ENCODE assay signal across 8 cellular contexts in the genomic region with DNA sequence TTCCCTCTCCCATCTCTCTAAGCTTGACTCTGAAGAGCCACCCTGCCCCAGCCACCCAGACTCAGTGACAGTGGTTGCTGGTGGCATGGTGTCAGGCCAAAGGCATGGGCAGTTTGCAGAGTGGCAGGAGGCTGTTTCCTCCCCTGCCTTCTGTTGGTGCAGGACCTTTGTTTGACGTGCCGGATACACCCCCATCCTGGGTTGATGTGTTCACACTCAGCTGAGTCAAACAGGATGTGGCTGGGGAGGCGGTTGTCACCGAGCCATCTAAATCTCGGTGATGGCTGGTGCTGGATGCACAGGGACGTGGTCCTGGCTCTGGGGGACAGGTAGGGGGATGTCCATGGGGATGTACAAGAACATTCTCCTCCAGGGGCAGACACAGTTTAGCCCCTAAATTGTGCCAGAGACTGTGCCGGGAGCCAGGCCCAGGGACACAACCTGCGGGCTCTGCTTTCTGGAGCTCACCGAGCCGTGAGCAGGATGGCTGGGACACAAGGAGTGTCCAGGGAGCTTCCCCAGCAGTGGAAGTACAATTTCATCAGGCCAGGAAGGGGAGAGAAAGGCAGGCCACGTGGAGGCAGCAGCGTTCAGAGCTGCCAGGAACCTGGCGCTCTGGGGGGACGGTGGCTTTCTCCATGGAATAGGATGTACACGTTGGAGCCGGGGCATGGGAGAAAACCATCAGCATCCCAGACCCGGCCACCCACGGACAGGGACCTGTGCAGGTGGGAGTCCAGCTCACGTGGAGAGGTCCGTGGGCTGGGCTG.
DNase-seq lines count a peak whose midpoint lies in the region; ATAC-seq and TF ChIP-seq lines count a peak whose summit lies in the region.

No MANE protein-coding gene starts in this region.

- peak; percentile 47 to 96 (median 72) for DNase-seq in T-helper 2 cell
- peak; percentile 67 to 91 for DNase-seq in ascending aorta (ENCODE audit: low spot score in 2 of 2)
- DNase-seq in lung (ENCODE audit: low spot score) = peak; percentile 64
- peak; percentile 65 to 77 for DNase-seq in stimulated activated CD8-positive, alpha-beta memory T cell treated with anti-CD3 and anti-CD28 coated beads, Interleukin-4, amount 100 ng/mL, for 4 hours (ENCODE audit: low read depth in 2 of 2, low spot score in 1 of 2)
- DNase-seq in LoVo (ENCODE audit: low spot score) = no peak
- DNase-seq in DMS79 treated with DMSO at 0.1 percent for 48 hours (lab: John Stamatoyannopoulos, UW) = no peak

- H3K9me3 ChIP-seq in ascending aorta = no peaks in the 10 kb centered on the region
- no peaks in the 10 kb centered on the region for H3K9me3 ChIP-seq in lung (ENCODE audit: control insufficient read depth in 2 of 2, insufficient read depth in 1 of 2, low read length in 1 of 2)

- H3K27ac ChIP-seq in ascending aorta (peak overlapping the region; percentile 88 to 91), lung (ENCODE audit: low read depth in 1 of 2, low read length in 1 of 2) (peak overlapping the region in 1 of 2 donors; percentile 72)

- TF ChIP-seq CTCF in ascending aorta (IDR thresholded peaks at IDR 0.05) = no peak
- TF ChIP-seq CTCF in lung (IDR thresholded peaks at IDR 0.05; ENCODE audit: control extremely low read depth, extremely low read depth) = no peak

- H3K36me3 ChIP-seq in ascending aorta = peaks cover 9 to 10% of the 10 kb centered on the region in 2 donors
- peaks cover 0 to 21% of the 10 kb centered on the region in 2 donors for H3K36me3 ChIP-seq in lung (ENCODE audit: control insufficient read depth in 2 of 2, insufficient read depth in 2 of 2, low read length in 2 of 2)

- ATAC-seq in GM18498 (IDR thresholded peaks at IDR 0.05; ENCODE audit: unreplicated experiment) (peak; percentile 83), HG03060 (IDR thresholded peaks at IDR 0.05; ENCODE audit: low read depth, unreplicated experiment) (peak; percentile 54), lung (ENCODE audit: insufficient read depth, low FRiP score) (peak; percentile 53)

- H3K4me3 ChIP-seq in ascending aorta (peak overlapping the region in 1 of 2 donors; percentile 7), lung (no peak overlapping the region)

- H3K4me1 ChIP-seq in ascending aorta (peaks cover 45 to 66% of the 10 kb centered on the region in 2 donors), lung (ENCODE audit: control insufficient read depth in 2 of 2, insufficient read depth in 2 of 2, low read length in 2 of 2) (peaks cover 2 to 42% of the 10 kb centered on the region in 2 donors)

- WGBS in lung, 2 donors = 27 to 44% methylated on average over 20 of the region's 20 CpGs

- no peaks in the 10 kb centered on the region for H3K27me3 ChIP-seq in ascending aorta
- H3K27me3 ChIP-seq in lung (ENCODE audit: control insufficient read depth, insufficient read depth) = no peaks in the 10 kb centered on the region

- intact Hi-C loops in ascending aorta (cut with DNase I) = loop anchor here (10.0 kb wide), 1 partner anchor 670 kb away; a partner anchor contains a TSS

Comparison
In these comparisons a context has a peak if more than half of its experiments do, and no peak if none do; other contexts are left out.
1. DNase-seq: peak in T-helper 2 cell (5 of 5), ascending aorta (2 of 2), lung (single experiment) and stimulated activated CD8-positive, alpha-beta memory T cell treated with anti-CD3 and anti-CD28 coated beads, Interleukin-4, amount 100 ng/mL, for 4 hours (2 of 2); none in LoVo (single experiment) and DMS79 treated with DMSO at 0.1 percent for 48 hours (single experiment).
2. Peak in every context shown above with its lines, with median percentiles within 50 percentile points of each other: ATAC-seq.